ENCODE assay signal across 14 cellular contexts in genomic region chr1:228241259-228241658, GRCh38. TPM values are rescaled to one million over a fixed set of nuclear protein-coding genes. Genes with fewer than 3 reads are reported as not detected.
DNase-seq lines count a peak whose midpoint lies in the region; ATAC-seq and TF ChIP-seq lines count a peak whose summit lies in the region.
"Had no signal": no experiment of that assay in that cellular context is flagged by ENCODE, and none has a peak within 500 bp of the region (broad histone marks: within the 10 kb centered on the region; RNA-seq: fewer than 3 reads in every experiment).

No MANE protein-coding gene starts in this region.

- intact Hi-C loops in esophagus muscularis mucosa (cut with DNase I) = no loop called here
- intact Hi-C loops in gastrocnemius medialis (cut with DNase I; ENCODE audit: low total_unique reads) = no loop called here
- intact Hi-C loops in ascending aorta (cut with DNase I) = no loop called here

- DNase-seq in DMS53 (lab: John Stamatoyannopoulos, UW) (peak; percentile 32), DMS53 treated with DMSO at 0.1 percent for 48 hours (lab: John Stamatoyannopoulos, UW; ENCODE audit: unreplicated experiment) (no peak), esophagus muscularis mucosa (ENCODE audit: extremely low spot score) (peak; percentile 77), gastrocnemius medialis (peak in 1 of 2 donors; percentile 83), ascending aorta (ENCODE audit: low spot score in 2 of 2) (no peak), HCEC 1CT (no peak)
- no peak for DNase-seq in effector memory CD4-positive, alpha-beta T cell
- DNase-seq: 8988T; CD4-positive, alpha-beta memory T cell; DMS79; GDM1; GM23248 had no signal

- TF ChIP-seq CTCF in esophagus muscularis mucosa (IDR thresholded peaks at IDR 0.05) (no peak), gastrocnemius medialis (IDR thresholded peaks at IDR 0.05 in 4 of 5, conservative IDR thresholded peaks at IDR 0.05 in 1 of 5) (no peak), ascending aorta (IDR thresholded peaks at IDR 0.05) (no peak)

- TF ChIP-seq EP300 in esophagus muscularis mucosa (IDR thresholded peaks at IDR 0.05) = no peak

- WGBS in esophagus muscularis mucosa = 94% methylated on average over 2 of the region's 2 CpGs

- no peaks in the 10 kb centered on the region for H3K4me1 ChIP-seq in esophagus muscularis mucosa
- H3K4me1 ChIP-seq in gastrocnemius medialis = peaks cover 28 to 40% of the 10 kb centered on the region in 2 donors
- no peaks in the 10 kb centered on the region for H3K4me1 ChIP-seq in effector memory CD4-positive, alpha-beta T cell (ENCODE audit: control insufficient read depth, insufficient read depth, low read length, poor library complexity, severe bottlenecking)
- H3K4me1 ChIP-seq in ascending aorta = no peaks in the 10 kb centered on the region
- H3K4me1 ChIP-seq: BLaER1, HAP-1 had no signal

- H3K9me3 ChIP-seq in esophagus muscularis mucosa = peaks cover 0 to 56% (median 50%) of the 10 kb centered on the region in 4 donors
- H3K9me3 ChIP-seq in gastrocnemius medialis = no peaks in the 10 kb centered on the region
- peaks cover 7% of the 10 kb centered on the region for H3K9me3 ChIP-seq in effector memory CD4-positive, alpha-beta T cell (ENCODE audit: control insufficient read depth, low read length)
- peaks cover 14 to 47% of the 10 kb centered on the region in 2 donors for H3K9me3 ChIP-seq in ascending aorta

- H3K4me3 ChIP-seq in esophagus muscularis mucosa (no peak overlapping the region), gastrocnemius medialis (no peak overlapping the region), ascending aorta (no peak overlapping the region)
- H3K4me3 ChIP-seq in effector memory CD4-positive, alpha-beta T cell (ENCODE audit: insufficient read depth, low read depth, low read length, poor library complexity, severe bottlenecking) = no peak overlapping the region
- H3K4me3 ChIP-seq: BLaER1, GM23248, HAP-1 had no signal

- TF ChIP-seq POLR2A in esophagus muscularis mucosa (IDR thresholded peaks at IDR 0.05; ENCODE audit: low read depth) = no peak
- no peak for TF ChIP-seq POLR2A in gastrocnemius medialis (IDR thresholded peaks at IDR 0.05)

- no peak overlapping the region for H3K27ac ChIP-seq in esophagus muscularis mucosa (replicated peaks in 1 of 4)
- H3K27ac ChIP-seq in gastrocnemius medialis = peak overlapping the region in 3 of 4 donors; percentile 49 to 76 (median 60)
- H3K27ac ChIP-seq in effector memory CD4-positive, alpha-beta T cell (ENCODE audit: insufficient read depth, low read length, poor library complexity, severe bottlenecking) = no peak overlapping the region
- no peak overlapping the region for H3K27ac ChIP-seq in ascending aorta
- H3K27ac ChIP-seq: BLaER1, GM23248 had no signal

- H3K36me3 ChIP-seq in esophagus muscularis mucosa (peaks cover 0 to 77% (median 14%) of the 10 kb centered on the region in 4 donors), gastrocnemius medialis (peaks cover 11 to 89% of the 10 kb centered on the region in 2 donors), ascending aorta (peaks cover 0 to 13% of the 10 kb centered on the region in 2 donors)
- peaks cover 37% of the 10 kb centered on the region for H3K36me3 ChIP-seq in effector memory CD4-positive, alpha-beta T cell (ENCODE audit: control insufficient read depth, insufficient read depth, low read length)

- H3K27me3 ChIP-seq in esophagus muscularis mucosa (peaks cover 0 to 10% (median 0%) of the 10 kb centered on the region in 4 donors), gastrocnemius medialis (no peaks in the 10 kb centered on the region), ascending aorta (no peaks in the 10 kb centered on the region)
- no peaks in the 10 kb centered on the region for H3K27me3 ChIP-seq in effector memory CD4-positive, alpha-beta T cell (replicated peaks; ENCODE audit: control insufficient read depth, insufficient read depth, low read length, poor library complexity, severe bottlenecking)
- H3K27me3 ChIP-seq: BLaER1 had no signal

- in situ Hi-C loops in gastrocnemius medialis (cut with MboI; ENCODE audit: low sequenced_read_pairs in 4 of 4) = no loop called here

- ATAC-seq in gastrocnemius medialis = peak; percentile 27 to 67

RNA-seq across cellular contexts. Expression of gene OBSCN, which starts 33.4 kb away (rescaled TPM):
- total RNA-seq in esophagus muscularis mucosa (10 to 100 TPM; 12.6 to 31.4 (median 17.8) TPM), gastrocnemius medialis (1,000 to 10,000 TPM in 2 of 4 donors, 100 to 1,000 TPM in 2; 798 to 1,571 (median 1,162) TPM), ascending aorta (28.6 TPM)

Comparison
In these comparisons a context has a peak if more than half of its experiments do, and no peak if none do; other contexts are left out.
1. DNase-seq: peak in DMS53 (single experiment) and esophagus muscularis mucosa (single experiment); none in DMS53 treated with DMSO at 0.1 percent for 48 hours (single experiment), effector memory CD4-positive, alpha-beta T cell (0 of 3), ascending aorta (0 of 2) and HCEC 1CT (single experiment).
2. H3K27ac ChIP-seq: peak in gastrocnemius medialis (3 of 4); none in esophagus muscularis mucosa (0 of 4), effector memory CD4-positive, alpha-beta T cell (single experiment) and ascending aorta (0 of 2).
3. RNA of gene OBSCN, which starts 33.4 kb away (total RNA-seq): 798 to 1,571 TPM in gastrocnemius medialis; 28.6 TPM in ascending aorta (single experiment) and 12.6 to 31.4 TPM in esophagus muscularis mucosa; every median in the first group is over 10 times any median in the second.